ENCODE assay signal across 23 cellular contexts in the genomic region with DNA sequence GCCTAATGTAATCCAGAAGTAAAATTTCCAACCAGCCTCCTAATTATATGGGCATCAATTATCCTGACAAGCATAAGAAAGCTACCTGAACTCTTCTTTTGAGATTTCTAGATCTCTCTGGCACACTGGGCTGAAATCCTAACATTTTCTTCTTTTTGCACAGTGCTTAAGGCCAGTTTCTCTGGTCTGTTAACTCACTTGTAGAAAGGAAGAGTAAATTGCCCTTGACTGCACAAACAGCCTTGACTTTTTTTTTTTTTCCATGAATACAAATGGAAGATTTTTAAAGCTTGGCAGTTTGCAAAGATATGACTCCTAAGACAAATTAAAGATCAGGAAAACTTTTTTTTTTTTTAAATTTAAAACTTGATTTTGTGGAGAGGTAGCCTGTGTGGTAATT.
"Had no signal": no experiment of that assay in that cellular context is flagged by ENCODE, and none has a peak within 500 bp of the region (broad histone marks: within the 10 kb centered on the region; RNA-seq: fewer than 3 reads in every experiment).

No MANE protein-coding gene starts in this region.

- FAIRE-seq: frontal cortex had no signal

- H3K27me3 ChIP-seq: dorsolateral prefrontal cortex, heart left ventricle, neural progenitor cell, ovary, stomach had no signal

- H3K4me1 Mint-ChIP-seq: central memory CD8-positive, alpha-beta T cell; naive thymus-derived CD8-positive, alpha-beta T cell; neural progenitor cell had no signal

- ATAC-seq: esophagus mucosa; heart left ventricle; left cardiac atrium; naive thymus-derived CD8-positive, alpha-beta T cell; sciatic nerve had no signal

- DNase-seq: cortex of kidney; dorsolateral prefrontal cortex; effector CD8-positive, alpha-beta T cell; heart left ventricle; hypothalamus; islet precursor cell; left cardiac atrium; naive thymus-derived CD8-positive, alpha-beta T cell; nucleus accumbens; ovary; retina; stimulated activated CD4-positive, alpha-beta T cell treated with anti-CD3 and anti-CD28 coated beads, Interleukin-2, amount 100 ng/mL, for 24 hours; stimulated activated CD4-positive, alpha-beta T cell treated with anti-CD3 and anti-CD28 coated beads, Interleukin-4, amount 100 ng/mL, for 4 hours; stimulated activated naive CD4-positive, alpha-beta T cell; stomach; substantia nigra had no signal

- H3K9me3 ChIP-seq: heart left ventricle, ovary, prostate gland, stomach, thoracic aorta had no signal

- H3K36me3 Mint-ChIP-seq: naive thymus-derived CD8-positive, alpha-beta T cell; neural progenitor cell had no signal

- H3K27me3 Mint-ChIP-seq: central memory CD8-positive, alpha-beta T cell; naive thymus-derived CD8-positive, alpha-beta T cell had no signal

- H3K36me3 ChIP-seq: heart left ventricle, neural progenitor cell, ovary, prostate gland, stomach, thoracic aorta had no signal

- H3K27ac ChIP-seq: dorsolateral prefrontal cortex, heart left ventricle, neural progenitor cell, ovary, prostate gland, thoracic aorta had no signal

- H3K27ac Mint-ChIP-seq: naive thymus-derived CD8-positive, alpha-beta T cell; neural progenitor cell had no signal

- H3K4me3 Mint-ChIP-seq: central memory CD8-positive, alpha-beta T cell; naive thymus-derived CD8-positive, alpha-beta T cell; neural progenitor cell had no signal

- H3K4me3 ChIP-seq: dorsolateral prefrontal cortex, heart left ventricle, neural progenitor cell, ovary, prostate gland, stomach, thoracic aorta had no signal

- H3K4me1 ChIP-seq: heart left ventricle, neural progenitor cell, prostate gland, stomach had no signal
